In the genomic region with DNA sequence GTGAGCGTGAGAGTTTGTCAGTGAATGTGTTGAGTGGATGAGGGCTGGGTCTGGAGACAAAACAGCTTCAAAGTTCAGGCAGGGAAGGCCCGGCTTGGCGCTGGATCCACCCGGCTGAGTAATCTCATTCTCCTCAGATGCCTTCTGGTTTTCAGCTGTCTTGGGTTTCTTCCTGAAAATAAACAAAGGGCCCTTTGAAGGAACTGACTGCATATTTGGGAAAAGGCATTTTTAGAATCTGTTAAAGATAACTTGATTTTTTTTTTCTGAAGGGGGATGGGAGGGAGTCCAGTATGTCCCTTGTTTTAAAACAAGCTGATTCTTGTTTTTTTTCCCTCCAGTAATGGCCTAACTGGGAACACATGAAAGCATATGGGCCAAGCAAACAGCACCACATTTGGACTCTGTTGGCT, we compare ENCODE assay signal across 9 cellular contexts.
DNase-seq lines count a peak whose midpoint lies in the region; ATAC-seq and TF ChIP-seq lines count a peak whose summit lies in the region.
"Had no signal": no experiment of that assay in that cellular context is flagged by ENCODE, and none has a peak within 500 bp of the region (broad histone marks: within the 10 kb centered on the region; RNA-seq: fewer than 3 reads in every experiment).

No MANE protein-coding gene starts in this region.

- H3K4me3 Mint-ChIP-seq in activated naive CD4-positive, alpha-beta T cell treated with anti-CD3 and anti-CD28 coated beads, Interleukin-2, amount 10 ng/mL, durations not matched to agents 7 days and 5 days = no peak overlapping the region
- no peak overlapping the region for H3K4me3 Mint-ChIP-seq in activated CD8-positive, alpha-beta memory T cell treated with anti-CD3 and anti-CD28 coated beads, Interleukin-2, amount 10 ng/mL, durations not matched to agents 7 days and 5 days
- H3K4me3 Mint-ChIP-seq: activated B cell treated with CpG ODN at 0.5 μM for 24 hours had no signal

- H3K36me3 Mint-ChIP-seq in activated naive CD4-positive, alpha-beta T cell treated with anti-CD3 and anti-CD28 coated beads, Interleukin-2, amount 10 ng/mL, durations not matched to agents 7 days and 5 days = no peaks in the 10 kb centered on the region
- no peaks in the 10 kb centered on the region for H3K36me3 Mint-ChIP-seq in activated CD8-positive, alpha-beta memory T cell treated with anti-CD3 and anti-CD28 coated beads, Interleukin-2, amount 10 ng/mL, durations not matched to agents 7 days and 5 days

- H2BK15ac ChIP-seq in mesendoderm (replicated peaks; ENCODE audit: low read depth) = no peak overlapping the region

- no peaks in the 10 kb centered on the region for H3K79me2 ChIP-seq in mesendoderm (ENCODE audit: control insufficient read depth, insufficient read depth, low read length)

- H3K4me3 ChIP-seq in esophagus muscularis mucosa = no peak overlapping the region
- H3K4me3 ChIP-seq in mesendoderm (ENCODE audit: low read length) = no peak overlapping the region

- no peak for TF ChIP-seq POLR2A in esophagus muscularis mucosa (IDR thresholded peaks at IDR 0.05; ENCODE audit: low read depth)

- H3K4me1 ChIP-seq in esophagus muscularis mucosa = peaks cover 46 to 83% (median 71%) of the 10 kb centered on the region in 4 donors
- H3K4me1 ChIP-seq in mesendoderm (ENCODE audit: control insufficient read depth, low read depth, low read length) = no peaks in the 10 kb centered on the region

- no peaks in the 10 kb centered on the region for H3K79me1 ChIP-seq in mesendoderm (ENCODE audit: low read length)

- H3K56ac ChIP-seq in mesendoderm (ENCODE audit: low read length) = no peak overlapping the region

- no peak overlapping the region for H2BK5ac ChIP-seq in mesendoderm (ENCODE audit: low read length)

- no peak for TF ChIP-seq CTCF in esophagus muscularis mucosa (IDR thresholded peaks at IDR 0.05)
- no peak for TF ChIP-seq CTCF in GM10248 (IDR thresholded peaks at IDR 0.05; ENCODE audit: control extremely low read depth, extremely low read depth, low read depth, missing control alignments)

- peaks cover 0 to 23% (median 2%) of the 10 kb centered on the region in 4 donors for H3K36me3 ChIP-seq in esophagus muscularis mucosa
- no peaks in the 10 kb centered on the region for H3K36me3 ChIP-seq in mesendoderm (ENCODE audit: control insufficient read depth, insufficient read depth, low read length)

- no peaks in the 10 kb centered on the region for H3K9me3 ChIP-seq in esophagus muscularis mucosa

- H3K27ac ChIP-seq in esophagus muscularis mucosa (replicated peaks in 1 of 4) = peak overlapping the region; percentile 61 to 80 (median 70)
- no peak overlapping the region for H3K27ac ChIP-seq in mesendoderm (ENCODE audit: low read depth, low read length)
- H3K27ac ChIP-seq in temporal lobe (ENCODE audit: low read depth, low read length) = peak overlapping the region; percentile 48

- H3K27ac Mint-ChIP-seq in activated naive CD4-positive, alpha-beta T cell treated with anti-CD3 and anti-CD28 coated beads, Interleukin-2, amount 10 ng/mL, durations not matched to agents 7 days and 5 days = no peak overlapping the region
- H3K27ac Mint-ChIP-seq in activated CD8-positive, alpha-beta memory T cell treated with anti-CD3 and anti-CD28 coated beads, Interleukin-2, amount 10 ng/mL, durations not matched to agents 7 days and 5 days = no peak overlapping the region
- H3K27ac Mint-ChIP-seq: activated B cell treated with CpG ODN at 0.5 μM for 24 hours had no signal

- POLR2A ChIA-PET in GM10248 (lab: Yijun Ruan, JAX) = no interaction called here

- H3K27me3 ChIP-seq in esophagus muscularis mucosa (no peaks in the 10 kb centered on the region), mesendoderm (ENCODE audit: insufficient read depth, low read length, poor library complexity) (no peaks in the 10 kb centered on the region)

- H3K18ac ChIP-seq in mesendoderm (ENCODE audit: low read length) = no peak overlapping the region

- no peaks in the 10 kb centered on the region for H3K9me3 Mint-ChIP-seq in activated naive CD4-positive, alpha-beta T cell treated with anti-CD3 and anti-CD28 coated beads, Interleukin-2, amount 10 ng/mL, durations not matched to agents 7 days and 5 days
- no peaks in the 10 kb centered on the region for H3K9me3 Mint-ChIP-seq in activated CD8-positive, alpha-beta memory T cell treated with anti-CD3 and anti-CD28 coated beads, Interleukin-2, amount 10 ng/mL, durations not matched to agents 7 days and 5 days (ENCODE audit: low read depth)
- H3K9me3 Mint-ChIP-seq: activated B cell treated with CpG ODN at 0.5 μM for 24 hours had no signal

- no peaks in the 10 kb centered on the region for H3K27me3 Mint-ChIP-seq in activated naive CD4-positive, alpha-beta T cell treated with anti-CD3 and anti-CD28 coated beads, Interleukin-2, amount 10 ng/mL, durations not matched to agents 7 days and 5 days
- no peaks in the 10 kb centered on the region for H3K27me3 Mint-ChIP-seq in activated CD8-positive, alpha-beta memory T cell treated with anti-CD3 and anti-CD28 coated beads, Interleukin-2, amount 10 ng/mL, durations not matched to agents 7 days and 5 days
- H3K27me3 Mint-ChIP-seq: activated B cell treated with CpG ODN at 0.5 μM for 24 hours had no signal

- H3K4me1 Mint-ChIP-seq in activated naive CD4-positive, alpha-beta T cell treated with anti-CD3 and anti-CD28 coated beads, Interleukin-2, amount 10 ng/mL, durations not matched to agents 7 days and 5 days = peaks cover 3% of the 10 kb centered on the region
- H3K4me1 Mint-ChIP-seq in activated CD8-positive, alpha-beta memory T cell treated with anti-CD3 and anti-CD28 coated beads, Interleukin-2, amount 10 ng/mL, durations not matched to agents 7 days and 5 days = peaks cover 5% of the 10 kb centered on the region

- no peak overlapping the region for H3K9ac ChIP-seq in mesendoderm (ENCODE audit: low read length)

- no peak overlapping the region for H4K5ac ChIP-seq in mesendoderm (ENCODE audit: low read length)

- CTCF ChIA-PET in activated naive CD4-positive, alpha-beta T cell treated with anti-CD3 and anti-CD28 coated beads, Interleukin-2, amount 10 ng/mL, durations not matched to agents 7 days and 5 days (lab: Charles Lee) = interaction anchor here (7.1 kb wide), 1 partner anchor 39 kb away, joined by 55 read pairs; no protein-coding TSS in a partner anchor
- CTCF ChIA-PET in activated CD8-positive, alpha-beta memory T cell treated with anti-CD3 and anti-CD28 coated beads, Interleukin-2, amount 10 ng/mL, durations not matched to agents 7 days and 5 days (lab: Charles Lee) = interaction anchor here (1.3 to 8.4 kb wide), 3 partner anchors 21 to 89 kb away, joined by 4 to 95 read pairs (median 8); no protein-coding TSS in a partner anchor
- CTCF ChIA-PET in GM10248 (lab: Yijun Ruan, JAX) = interaction anchor here (1.2 to 12.4 kb wide), 7 partner anchors 8 to 90 kb away, joined by 3 to 139 read pairs (median 4); no protein-coding TSS in a partner anchor

- no peak overlapping the region for H3K23ac ChIP-seq in mesendoderm (ENCODE audit: low read length)

- H2AK5ac ChIP-seq in mesendoderm (ENCODE audit: low read length) = no peak overlapping the region

- intact Hi-C loops in esophagus muscularis mucosa (cut with DNase I) = loop anchor here (5.0 kb wide), 4 partner anchors 37 to 772 kb away; no protein-coding TSS in a partner anchor

- peak; percentile 90 for DNase-seq in HT1080 (ENCODE audit: low read depth)
- no peak for DNase-seq in esophagus muscularis mucosa (ENCODE audit: extremely low spot score)
- DNase-seq in mesendoderm = peak; percentile 36
- DNase-seq in activated naive CD4-positive, alpha-beta T cell treated with anti-CD3 and anti-CD28 coated beads, Interleukin-2, amount 10 ng/mL, durations not matched to agents 7 days and 5 days = no peak
- DNase-seq in activated T-cell treated with anti-CD3 and anti-CD28 coated beads, Interleukin-2, amount 50 U/mL, for 48 hours = no peak
- DNase-seq in activated CD8-positive, alpha-beta memory T cell treated with anti-CD3 and anti-CD28 coated beads, Interleukin-2, amount 10 ng/mL, durations not matched to agents 7 days and 5 days = no peak
- DNase-seq in GM10248 (ENCODE audit: extremely low spot score) = no peak
- DNase-seq: activated B cell treated with CpG ODN at 0.5 μM for 24 hours had no signal

- WGBS in esophagus muscularis mucosa = 16% methylated on average over 4 of the region's 4 CpGs
- WGBS in mesendoderm (ENCODE audit: extremely low coverage, insufficient coverage, low lambda C conversion rate) = no CpG with 5 or more reads among the region's 4 CpGs

- no peak overlapping the region for H3K4me2 ChIP-seq in mesendoderm (ENCODE audit: low read length)

- H4K8ac ChIP-seq in mesendoderm (ENCODE audit: low read depth, low read length) = no peak overlapping the region

- no peak for ATAC-seq in activated CD8-positive, alpha-beta memory T cell treated with anti-CD3 and anti-CD28 coated beads, Interleukin-2, amount 10 ng/mL, durations not matched to agents 7 days and 5 days

- H2BK120ac ChIP-seq in mesendoderm (ENCODE audit: low read depth, low read length) = no peak overlapping the region

- no peak for TF ChIP-seq EP300 in esophagus muscularis mucosa (IDR thresholded peaks at IDR 0.05)

- no peak overlapping the region for H3K4ac ChIP-seq in mesendoderm (ENCODE audit: low read depth, low read length)

Comparison
In these comparisons a context has a peak if more than half of its experiments do, and no peak if none do; other contexts are left out.
1. DNase-seq: peak in HT1080 (single experiment) and mesendoderm (single experiment); none in esophagus muscularis mucosa (single experiment), activated naive CD4-positive, alpha-beta T cell treated with anti-CD3 and anti-CD28 coated beads, Interleukin-2, amount 10 ng/mL, durations not matched to agents 7 days and 5 days (single experiment), activated T-cell treated with anti-CD3 and anti-CD28 coated beads, Interleukin-2, amount 50 U/mL, for 48 hours (0 of 2), activated CD8-positive, alpha-beta memory T cell treated with anti-CD3 and anti-CD28 coated beads, Interleukin-2, amount 10 ng/mL, durations not matched to agents 7 days and 5 days (single experiment) and GM10248 (single experiment).